ENCODE assay signal across 1 cellular context in genomic region chr3:52704611-52705437, GRCh38.
TF ChIP-seq lines count a peak whose summit lies in the region.

No MANE protein-coding gene starts in this region.

TF ChIP-seq in HepG2, 621 proteins besides CTCF, POLR2A, EP300 and RAD21 (continued from another document):
- no peak for TF ChIP-seq ZXDC (CRISPR knock-in tag; IDR thresholded peaks at IDR 0.05)
- 0 out of 2 replicates have a peak, but pooled peaks have one; percentile 14 for TF ChIP-seq ZNF747 (CRISPR knock-in tag; IDR thresholded peaks at IDR 0.05; ENCODE audit: borderline replicate concordance)
- peak; percentile 96 for TF ChIP-seq TBX3 (IDR thresholded peaks at IDR 0.05; ENCODE audit: borderline replicate concordance)
- no peak for TF ChIP-seq FOXA1 (IDR thresholded peaks at IDR 0.05)
- TF ChIP-seq FOXA1 (CRISPR knock-in tag; IDR thresholded peaks at IDR 0.05): peak; percentile 58
- TF ChIP-seq, protein P1, sequence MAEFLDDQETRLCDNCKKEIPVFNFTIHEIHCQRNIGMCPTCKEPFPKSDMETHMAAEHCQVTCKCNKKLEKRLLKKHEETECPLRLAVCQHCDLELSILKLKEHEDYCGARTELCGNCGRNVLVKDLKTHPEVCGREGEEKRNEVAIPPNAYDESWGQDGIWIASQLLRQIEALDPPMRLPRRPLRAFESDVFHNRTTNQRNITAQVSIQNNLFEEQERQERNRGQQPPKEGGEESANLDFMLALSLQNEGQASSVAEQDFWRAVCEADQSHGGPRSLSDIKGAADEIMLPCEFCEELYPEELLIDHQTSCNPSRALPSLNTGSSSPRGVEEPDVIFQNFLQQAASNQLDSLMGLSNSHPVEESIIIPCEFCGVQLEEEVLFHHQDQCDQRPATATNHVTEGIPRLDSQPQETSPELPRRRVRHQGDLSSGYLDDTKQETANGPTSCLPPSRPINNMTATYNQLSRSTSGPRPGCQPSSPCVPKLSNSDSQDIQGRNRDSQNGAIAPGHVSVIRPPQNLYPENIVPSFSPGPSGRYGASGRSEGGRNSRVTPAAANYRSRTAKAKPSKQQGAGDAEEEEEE (CRISPR knock-in tag; IDR thresholded peaks at IDR 0.05; ENCODE audit: borderline replicate concordance): no peak
- TF ChIP-seq NAIF1 (CRISPR knock-in tag; IDR thresholded peaks at IDR 0.05; ENCODE audit: borderline replicate concordance): no peak
- peak; percentile 76; the same call in 1 of the 2 replicates for TF ChIP-seq ZSCAN21 (CRISPR knock-in tag; IDR thresholded peaks at IDR 0.05; ENCODE audit: borderline replicate concordance)
- peak; percentile 68; the same call in 1 of the 2 replicates for TF ChIP-seq ZNF232 (CRISPR knock-in tag; IDR thresholded peaks at IDR 0.05; ENCODE audit: borderline replicate concordance)
- 0 out of 2 replicates have a peak, but pooled peaks have one; percentile 31 for TF ChIP-seq HOXA7 (CRISPR knock-in tag; IDR thresholded peaks at IDR 0.05)
- TF ChIP-seq, protein P2, sequence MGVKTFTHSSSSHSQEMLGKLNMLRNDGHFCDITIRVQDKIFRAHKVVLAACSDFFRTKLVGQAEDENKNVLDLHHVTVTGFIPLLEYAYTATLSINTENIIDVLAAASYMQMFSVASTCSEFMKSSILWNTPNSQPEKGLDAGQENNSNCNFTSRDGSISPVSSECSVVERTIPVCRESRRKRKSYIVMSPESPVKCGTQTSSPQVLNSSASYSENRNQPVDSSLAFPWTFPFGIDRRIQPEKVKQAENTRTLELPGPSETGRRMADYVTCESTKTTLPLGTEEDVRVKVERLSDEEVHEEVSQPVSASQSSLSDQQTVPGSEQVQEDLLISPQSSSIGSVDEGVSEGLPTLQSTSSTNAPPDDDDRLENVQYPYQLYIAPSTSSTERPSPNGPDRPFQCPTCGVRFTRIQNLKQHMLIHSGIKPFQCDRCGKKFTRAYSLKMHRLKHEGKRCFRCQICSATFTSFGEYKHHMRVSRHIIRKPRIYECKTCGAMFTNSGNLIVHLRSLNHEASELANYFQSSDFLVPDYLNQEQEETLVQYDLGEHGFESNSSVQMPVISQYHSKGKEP (CRISPR knock-in tag; IDR thresholded peaks at IDR 0.05): no peak
- TF ChIP-seq ZNF513 (CRISPR knock-in tag; conservative IDR thresholded peaks at IDR 0.05): no peak
- no peak for TF ChIP-seq EED (CRISPR knock-in tag; IDR thresholded peaks at IDR 0.05)
- TF ChIP-seq, protein P3, sequence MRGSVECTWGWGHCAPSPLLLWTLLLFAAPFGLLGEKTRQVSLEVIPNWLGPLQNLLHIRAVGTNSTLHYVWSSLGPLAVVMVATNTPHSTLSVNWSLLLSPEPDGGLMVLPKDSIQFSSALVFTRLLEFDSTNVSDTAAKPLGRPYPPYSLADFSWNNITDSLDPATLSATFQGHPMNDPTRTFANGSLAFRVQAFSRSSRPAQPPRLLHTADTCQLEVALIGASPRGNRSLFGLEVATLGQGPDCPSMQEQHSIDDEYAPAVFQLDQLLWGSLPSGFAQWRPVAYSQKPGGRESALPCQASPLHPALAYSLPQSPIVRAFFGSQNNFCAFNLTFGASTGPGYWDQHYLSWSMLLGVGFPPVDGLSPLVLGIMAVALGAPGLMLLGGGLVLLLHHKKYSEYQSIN (CRISPR knock-in tag; IDR thresholded peaks at IDR 0.05; ENCODE audit: borderline replicate concordance): no peak
- TF ChIP-seq TBP (CRISPR knock-in tag; IDR thresholded peaks at IDR 0.05): no peak
- TF ChIP-seq NR2F1 (CRISPR knock-in tag; IDR thresholded peaks at IDR 0.05): peak; percentile 93 to 95
